ENCODE assay signal across 8 cellular contexts in genomic region chr1:51728611-51729155, GRCh38.
DNase-seq lines count a peak whose midpoint lies in the region; ATAC-seq and TF ChIP-seq lines count a peak whose summit lies in the region.

No MANE protein-coding gene starts in this region.

- no peak for ATAC-seq in activated naive CD4-positive, alpha-beta T cell treated with anti-CD3 and anti-CD28 coated beads, Interleukin-2, amount 50 U/mL, for 72 hours
- ATAC-seq in HG02610 (IDR thresholded peaks at IDR 0.05; ENCODE audit: unreplicated experiment) (no peak), GM18861 (IDR thresholded peaks at IDR 0.05; ENCODE audit: unreplicated experiment) (no peak)

- H3K4me3 Mint-ChIP-seq in activated T-cell treated with anti-CD3 and anti-CD28 coated beads, Interleukin-2, amount 50 U/mL, for 24 hours, result peak overlapping the region; percentile 88

- H3K4me1 ChIP-seq in tibial artery, result peaks cover 0 to 75% (median 30%) of the 10 kb centered on the region in 4 donors

- intact Hi-C loops in tibial artery (cut with DNase I; ENCODE audit: low total_unique reads), result no loop called here

- H3K4me1 Mint-ChIP-seq in activated T-cell treated with anti-CD3 and anti-CD28 coated beads, Interleukin-2, amount 50 U/mL, for 24 hours (ENCODE audit: low read depth), result peaks cover 48% of the 10 kb centered on the region

- no peaks in the 10 kb centered on the region for H3K9me3 Mint-ChIP-seq in activated T-cell treated with anti-CD3 and anti-CD28 coated beads, Interleukin-2, amount 50 U/mL, for 24 hours
- no peaks in the 10 kb centered on the region for H3K9me3 Mint-ChIP-seq in activated naive CD4-positive, alpha-beta T cell treated with anti-CD3 and anti-CD28 coated beads, Interleukin-2, amount 50 U/mL, for 72 hours

- TF ChIP-seq CTCF in kidney epithelial cell (IDR thresholded peaks at IDR 0.05; ENCODE audit: insufficient read depth, low read length, poor library complexity, severe bottlenecking) (no peak), tibial artery (IDR thresholded peaks at IDR 0.05) (no peak)

- H3K4me3 ChIP-seq in kidney epithelial cell (ENCODE audit: low read depth, low read length) (peak overlapping the region; percentile 95), tibial artery (peak overlapping the region; percentile 60 to 74)

- no peaks in the 10 kb centered on the region for H3K27me3 Mint-ChIP-seq in activated T-cell treated with anti-CD3 and anti-CD28 coated beads, Interleukin-2, amount 50 U/mL, for 24 hours

- H3K27ac ChIP-seq in tibial artery, result peak overlapping the region; percentile 86 to 89

- H3K27me3 ChIP-seq in kidney epithelial cell (ENCODE audit: control insufficient read depth, insufficient read depth, low read length) (no peaks in the 10 kb centered on the region), tibial artery (no peaks in the 10 kb centered on the region)

- H3K9me3 ChIP-seq in tibial artery, result no peaks in the 10 kb centered on the region

- peak overlapping the region; percentile 93 for H3K27ac Mint-ChIP-seq in activated T-cell treated with anti-CD3 and anti-CD28 coated beads, Interleukin-2, amount 50 U/mL, for 24 hours
- H3K27ac Mint-ChIP-seq in activated naive CD4-positive, alpha-beta T cell treated with anti-CD3 and anti-CD28 coated beads, Interleukin-2, amount 50 U/mL, for 72 hours, result peak overlapping the region; percentile 86 to 91

- DNase-seq in activated T-cell treated with anti-CD3 and anti-CD28 coated beads, Interleukin-2, amount 50 U/mL, for 24 hours, result no peak
- no peak for DNase-seq in activated T-cell treated with anti-CD3 and anti-CD28 coated beads for 4 hours
- DNase-seq in activated naive CD4-positive, alpha-beta T cell treated with anti-CD3 and anti-CD28 coated beads, Interleukin-2, amount 50 U/mL, for 72 hours (ENCODE audit: low spot score in 2 of 2), result no peak
- DNase-seq in kidney epithelial cell (ENCODE audit: low read depth), result no peak
- DNase-seq in tibial artery, result no peak
- no peak for DNase-seq in occipital lobe (lab: John Stamatoyannopoulos, UW)

- peaks cover 9% of the 10 kb centered on the region for H3K36me3 Mint-ChIP-seq in activated T-cell treated with anti-CD3 and anti-CD28 coated beads, Interleukin-2, amount 50 U/mL, for 24 hours (ENCODE audit: low read depth)
- H3K36me3 Mint-ChIP-seq in activated naive CD4-positive, alpha-beta T cell treated with anti-CD3 and anti-CD28 coated beads, Interleukin-2, amount 50 U/mL, for 72 hours, result peaks cover 0 to 5% of the 10 kb centered on the region in 2 donors

- H3K36me3 ChIP-seq in kidney epithelial cell (ENCODE audit: control insufficient read depth, insufficient read depth, low read length) (no peaks in the 10 kb centered on the region), tibial artery (no peaks in the 10 kb centered on the region)
